Comparison of ENCODE assay signal across 17 cellular contexts in genomic region chr11:75792997-75793800, GRCh38. TPM values are rescaled to one million over a fixed set of nuclear protein-coding genes. Genes with fewer than 3 reads are reported as not detected.
DNase-seq lines count a peak whose midpoint lies in the region; ATAC-seq and TF ChIP-seq lines count a peak whose summit lies in the region.
"Had no signal": no experiment of that assay in that cellular context is flagged by ENCODE, and none has a peak within 500 bp of the region (broad histone marks: within the 10 kb centered on the region; RNA-seq: fewer than 3 reads in every experiment).

No MANE protein-coding gene starts in this region.

- WGBS in heart right ventricle, 2 donors = 60 to 62% methylated on average over 12 of the region's 12 CpGs
- 64% methylated on average over 12 of the region's 12 CpGs for WGBS in liver

- H3K9ac ChIP-seq in liver (ENCODE audit: low read depth in 1 of 2, low read length in 2 of 2) = no peak overlapping the region
- H3K9ac ChIP-seq: BLaER1 treated with 17β-estradiol and CSF1 and Interleukin-3, amounts not matched to agents 10 nM and 100 nM had no signal

- TF ChIP-seq CTCF in heart right ventricle (IDR thresholded peaks at IDR 0.05) (no peak), liver (IDR thresholded peaks at IDR 0.05; ENCODE audit: low read depth, low read length, missing input control) (no peak)

- H3K27me3 Mint-ChIP-seq in stimulated activated naive B cell treated with anti-CD40 and anti-IgM and Interleukin-4, amounts not matched to agents 10 μg/mL and 1 μg/mL and 100 μg/mL, for 72 hours = no peaks in the 10 kb centered on the region

- H3K9me3 Mint-ChIP-seq in stimulated activated naive B cell treated with anti-CD40 and anti-IgM and Interleukin-4, amounts not matched to agents 10 μg/mL and 1 μg/mL and 100 μg/mL, for 72 hours = no peaks in the 10 kb centered on the region
- H3K9me3 Mint-ChIP-seq: H9, IgD-negative memory B cell had no signal

- DNase-seq in ELF-1 (ENCODE audit: low read depth, low spot score) (peak; percentile 41), heart right ventricle (peak in 1 of 2 donors; percentile 45), posterior vena cava (ENCODE audit: low spot score) (peak; percentile 70), ACHN (no peak)
- DNase-seq in stimulated activated naive B cell treated with anti-CD40 and anti-IgM and Interleukin-4, amounts not matched to agents 10 μg/mL and 1 μg/mL and 100 μg/mL, for 72 hours = no peak
- DNase-seq: DMS 273 treated with DMSO at 0.1 percent for 48 hours, H9, Kasumi-1, MM.1S, NCI-H2107, NCI-H226, SHP77 treated with DMSO at 0.1 percent for 48 hours had no signal

- intact Hi-C loops in heart right ventricle (cut with DNase I) (loop anchor here in 3 of 10 donors (10.0 kb wide), 3 partner anchors 372 to 532 kb away; no protein-coding TSS in a partner anchor), posterior vena cava (cut with DNase I) (loop anchor here in 1 of 2 donors (5.0 to 10.0 kb wide), 2 partner anchors 532 to 1311 kb away; no protein-coding TSS in a partner anchor)

- ATAC-seq in heart right ventricle = peak; percentile 32 to 79 (median 66)
- ATAC-seq in stimulated activated naive B cell treated with anti-CD40 and anti-IgM and Interleukin-4, amounts not matched to agents 10 μg/mL and 1 μg/mL and 100 μg/mL, for 72 hours (replicated peaks) = no peak
- ATAC-seq in GM18502 (IDR thresholded peaks at IDR 0.05; ENCODE audit: poor library complexity, unreplicated experiment) = no peak
- no peak for ATAC-seq in GM18505 (IDR thresholded peaks at IDR 0.05; ENCODE audit: unreplicated experiment)

- peaks cover 5 to 11% of the 10 kb centered on the region in 2 donors for H3K4me1 Mint-ChIP-seq in stimulated activated naive B cell treated with anti-CD40 and anti-IgM and Interleukin-4, amounts not matched to agents 10 μg/mL and 1 μg/mL and 100 μg/mL, for 72 hours

- H3K4me1 ChIP-seq in heart right ventricle (peaks cover 0 to 28% (median 11%) of the 10 kb centered on the region in 9 donors), liver (ENCODE audit: control insufficient read depth in 4 of 4, insufficient read depth in 4 of 4, low read length in 3 of 4) (peaks cover 7 to 83% (median 68%) of the 10 kb centered on the region in 4 donors)

- H3K4me3 Mint-ChIP-seq in stimulated activated naive B cell treated with anti-CD40 and anti-IgM and Interleukin-4, amounts not matched to agents 10 μg/mL and 1 μg/mL and 100 μg/mL, for 72 hours = no peak overlapping the region
- H3K4me3 Mint-ChIP-seq: H9, IgD-negative memory B cell had no signal

- in situ Hi-C loops in ACHN (cut with HindIII; ENCODE audit: low pct_ligation_motif_present, low pct_unique_long_range_greater_than_20kb, low sequenced_read_pairs) = no loop called here

- H3K9me3 ChIP-seq in heart right ventricle (no peaks in the 10 kb centered on the region), liver (ENCODE audit: control insufficient read depth in 4 of 4, low read length in 3 of 4) (no peaks in the 10 kb centered on the region)
- H3K9me3 ChIP-seq: BLaER1 treated with 17β-estradiol and CSF1 and Interleukin-3, amounts not matched to agents 10 nM and 100 nM had no signal

- peaks cover 55 to 77% of the 10 kb centered on the region in 2 donors for H3K36me3 Mint-ChIP-seq in stimulated activated naive B cell treated with anti-CD40 and anti-IgM and Interleukin-4, amounts not matched to agents 10 μg/mL and 1 μg/mL and 100 μg/mL, for 72 hours

- H3K27me3 ChIP-seq in heart right ventricle (no peaks in the 10 kb centered on the region), liver (ENCODE audit: control insufficient read depth in 4 of 4, insufficient read depth in 4 of 4, low read length in 3 of 4) (no peaks in the 10 kb centered on the region)
- H3K27me3 ChIP-seq: BLaER1 treated with 17β-estradiol and CSF1 and Interleukin-3, amounts not matched to agents 10 nM and 100 nM had no signal

- peak in 1 of 2 donors; percentile 12 for TF ChIP-seq RAD21 in liver (IDR thresholded peaks at IDR 0.05)

- H3K27ac Mint-ChIP-seq in stimulated activated naive B cell treated with anti-CD40 and anti-IgM and Interleukin-4, amounts not matched to agents 10 μg/mL and 1 μg/mL and 100 μg/mL, for 72 hours = no peak overlapping the region
- H3K27ac Mint-ChIP-seq: IgD-negative memory B cell had no signal

- TF ChIP-seq POLR2A in GM18505 (IDR thresholded peaks at IDR 0.05; ENCODE audit: borderline replicate concordance, extremely low read depth, insufficient read depth, insufficient read length) = no peak

- H3K36me3 ChIP-seq in heart right ventricle (peaks cover 0 to 2% (median 0%) of the 10 kb centered on the region in 9 donors), liver (ENCODE audit: control insufficient read depth in 4 of 4, insufficient read depth in 3 of 4, low read depth in 1 of 4, low read length in 3 of 4) (peaks cover 0 to 24% (median 9%) of the 10 kb centered on the region in 4 donors)
- H3K36me3 ChIP-seq: BLaER1 treated with 17β-estradiol and CSF1 and Interleukin-3, amounts not matched to agents 10 nM and 100 nM had no signal

- no peak overlapping the region for H3K4me3 ChIP-seq in heart right ventricle
- H3K4me3 ChIP-seq in liver (ENCODE audit: low read depth in 1 of 3, low read length in 3 of 3) = no peak overlapping the region
- H3K4me3 ChIP-seq: BLaER1 treated with 17β-estradiol and CSF1 and Interleukin-3, amounts not matched to agents 10 nM and 100 nM had no signal

- peak overlapping the region in 8 of 10 donors; percentile 1 to 74 (median 54) for H3K27ac ChIP-seq in heart right ventricle
- H3K27ac ChIP-seq in liver (ENCODE audit: low read depth in 1 of 2, low read length in 2 of 2) = no peak overlapping the region
- H3K27ac ChIP-seq: BLaER1 treated with 17β-estradiol and CSF1 and Interleukin-3, amounts not matched to agents 10 nM and 100 nM had no signal

TF ChIP-seq in liver, 16 proteins besides CTCF, POLR2A, EP300 and RAD21 (continues in another document):
- TF ChIP-seq TAF1 (conservative IDR thresholded peaks at IDR 0.05) (no peak), MAX (IDR thresholded peaks at IDR 0.05) (peak; percentile 71), ZBTB33 (IDR thresholded peaks at IDR 0.05) (no peak), YY1 (IDR thresholded peaks at IDR 0.05) (no peak), RXRA (IDR thresholded peaks at IDR 0.05) (peak; percentile 29 to 60), NR2F2 (IDR thresholded peaks at IDR 0.05) (no peak), HNF4G (IDR thresholded peaks at IDR 0.05) (no peak), ATF3 (IDR thresholded peaks at IDR 0.05) (no peak), FOXA2 (IDR thresholded peaks at IDR 0.05) (peak; percentile 46), EGR1 (IDR thresholded peaks at IDR 0.05; ENCODE audit: low read depth in 2 of 2) (peak in 1 of 2 donors; percentile 25), GABPA (IDR thresholded peaks at IDR 0.05 in 1 of 2, conservative IDR thresholded peaks at IDR 0.05 in 1 of 2) (no peak), FOXA1 (IDR thresholded peaks at IDR 0.05) (no peak), SP1 (IDR thresholded peaks at IDR 0.05) (peak; percentile 27), JUND (IDR thresholded peaks at IDR 0.05) (no peak)

RNA-seq across cellular contexts. Expression of gene UVRAG, which starts 21.8 kb away (rescaled TPM):
- total RNA-seq in heart right ventricle (10 to 100 TPM; 12.2 to 18.3 (median 14.7) TPM), liver (10 to 100 TPM; 12.1 to 15.1 TPM), posterior vena cava (10 to 100 TPM; 27.0 to 27.8 TPM)
- polyA plus RNA-seq in heart right ventricle (1 to 10 TPM; 5.0 to 7.8 TPM), liver (1 to 10 TPM; 4.4 to 7.9 TPM)

RNA-seq across cellular contexts. Expression of gene DGAT2, which starts 24.6 kb away (rescaled TPM):
- total RNA-seq in heart right ventricle (10 to 100 TPM in 5 of 10 donors, 1 to 10 TPM in 5; 6.2 to 24.4 (median 10.3) TPM), liver (100 to 1,000 TPM in 1 of 2 donors, 10 to 100 TPM in 1; 64.0 to 151 TPM), posterior vena cava (1 to 10 TPM; 2.1 to 3.4 TPM)
- polyA plus RNA-seq in heart right ventricle (10 to 100 TPM in 1 of 2 donors, 1 to 10 TPM in 1; 9.2 to 17.2 TPM), liver (100 to 1,000 TPM in 1 of 2 donors, 10 to 100 TPM in 1; 57.2 to 152 TPM)

Comparison
In these comparisons a context has a peak if more than half of its experiments do, and no peak if none do; other contexts are left out.
1. DNase-seq: peak in ELF-1 (single experiment) and posterior vena cava (single experiment); none in stimulated activated naive B cell treated with anti-CD40 and anti-IgM and Interleukin-4, amounts not matched to agents 10 μg/mL and 1 μg/mL and 100 μg/mL, for 72 hours (single experiment) and ACHN (single experiment).
2. ATAC-seq: peak in heart right ventricle (8 of 8); none in stimulated activated naive B cell treated with anti-CD40 and anti-IgM and Interleukin-4, amounts not matched to agents 10 μg/mL and 1 μg/mL and 100 μg/mL, for 72 hours (0 of 2), GM18502 (single experiment) and GM18505 (single experiment).
3. H3K27ac ChIP-seq: peak in heart right ventricle (8 of 10); none in liver (0 of 2).